ENCODE assay signal across 1 cellular context in the genomic region with DNA sequence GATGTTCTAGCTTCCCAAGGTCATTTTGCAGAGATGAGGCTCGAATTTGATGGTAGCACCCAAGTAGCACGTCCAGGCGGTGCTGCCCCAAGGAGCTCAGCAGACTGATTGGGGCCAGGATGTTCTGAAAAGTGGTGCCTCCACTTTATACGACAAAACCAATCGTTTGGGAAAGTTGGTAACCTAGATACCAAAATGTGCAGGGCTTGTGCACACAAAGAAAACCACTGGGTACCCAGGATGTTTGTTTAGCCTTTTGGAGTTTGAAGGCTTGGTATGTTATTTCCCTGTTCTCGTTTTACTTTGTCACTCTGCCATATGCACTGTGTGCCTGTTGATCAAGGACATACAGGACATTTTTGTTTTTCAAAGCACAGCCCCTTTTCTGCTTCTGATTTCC.
TF ChIP-seq lines count a peak whose summit lies in the region.

No MANE protein-coding gene starts in this region.

TF ChIP-seq in GM23338, 12 proteins besides CTCF, POLR2A, EP300 and RAD21 (continued from another document):
- TF ChIP-seq EZH2phosphoT487 (IDR thresholded peaks at IDR 0.05; ENCODE audit: unreplicated experiment) (no peak), STAT1 (IDR thresholded peaks at IDR 0.05; ENCODE audit: unreplicated experiment) (no peak), ETS1 (IDR thresholded peaks at IDR 0.05) (no peak), NANOG (IDR thresholded peaks at IDR 0.05; ENCODE audit: borderline replicate concordance) (no peak), REST (IDR thresholded peaks at IDR 0.05; ENCODE audit: unreplicated experiment) (no peak), ZNF114 (CRISPR knock-in tag; IDR thresholded peaks at IDR 0.05) (no peak)
